Comparison of ENCODE assay signal across 11 cellular contexts in the genomic region with DNA sequence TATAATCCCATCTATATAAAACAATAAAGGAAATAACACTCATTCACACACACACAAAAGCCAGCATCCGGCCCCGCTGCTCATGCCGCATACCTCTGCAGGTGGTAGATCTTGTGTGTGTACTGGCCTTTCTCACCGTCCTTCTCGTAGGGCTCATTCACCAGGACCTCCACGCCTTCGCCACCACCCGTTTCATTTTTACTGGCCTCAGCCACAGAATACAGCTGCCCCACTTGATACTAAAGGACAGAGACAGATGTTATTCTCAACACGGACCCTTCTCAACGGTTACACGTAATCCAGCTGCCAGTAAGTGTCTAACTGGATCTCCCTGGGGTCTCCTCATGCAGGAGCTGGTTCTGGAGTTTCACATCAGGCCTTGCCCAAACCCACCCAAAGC.
"Had no signal": no experiment of that assay in that cellular context is flagged by ENCODE, and none has a peak within 500 bp of the region (broad histone marks: within the 10 kb centered on the region; RNA-seq: fewer than 3 reads in every experiment).

No MANE protein-coding gene starts in this region.

- H3K9me3 ChIP-seq: esophagus muscularis mucosa, testis had no signal

- H3K27ac ChIP-seq: esophagus muscularis mucosa, testis had no signal

- H3K9me3 Mint-ChIP-seq: activated naive CD8-positive, alpha-beta T cell treated with anti-CD3 and anti-CD28 coated beads, Interleukin-2, amount 10 ng/mL, durations not matched to agents 7 days and 5 days; natural killer cell treated with Interleukin-12 subunit alpha and Interleukin-12 subunit beta and Interleukin-15 and Interleukin-18, amount 100 ng/mL, for 72 hours; stimulated activated naive CD8-positive, alpha-beta T cell treated with anti-CD3 and anti-CD28 coated beads, Interleukin-15, amount 100 ng/mL, for 72 hours had no signal

- H3K4me1 ChIP-seq: testis had no signal

- ATAC-seq: stimulated activated naive CD8-positive, alpha-beta T cell treated with anti-CD3 and anti-CD28 coated beads, Interleukin-15, amount 100 ng/mL, for 72 hours had no signal

- H3K27ac Mint-ChIP-seq: activated naive CD8-positive, alpha-beta T cell treated with anti-CD3 and anti-CD28 coated beads, Interleukin-2, amount 10 ng/mL, durations not matched to agents 7 days and 5 days had no signal

- H3K4me3 ChIP-seq: esophagus muscularis mucosa, testis had no signal

- H3K27me3 ChIP-seq: esophagus muscularis mucosa, testis had no signal

- H3K4me3 Mint-ChIP-seq: activated naive CD8-positive, alpha-beta T cell treated with anti-CD3 and anti-CD28 coated beads, Interleukin-2, amount 10 ng/mL, durations not matched to agents 7 days and 5 days; natural killer cell treated with Interleukin-12 subunit alpha and Interleukin-12 subunit beta and Interleukin-15 and Interleukin-18, amount 100 ng/mL, for 72 hours; stimulated activated naive CD8-positive, alpha-beta T cell treated with anti-CD3 and anti-CD28 coated beads, Interleukin-15, amount 100 ng/mL, for 72 hours had no signal

- DNase-seq: activated gamma-delta T cell; activated naive CD8-positive, alpha-beta T cell treated with anti-CD3 and anti-CD28 coated beads, Interleukin-2, amount 10 ng/mL, durations not matched to agents 7 days and 5 days; activated T-cell treated with anti-CD3 and anti-CD28 coated beads, Interleukin-2, amount 50 U/mL, for 1 hour; anterior cingulate cortex; mesenchymal stem cell; stimulated activated CD4-positive, alpha-beta T cell treated with anti-CD3 and anti-CD28 coated beads, Interleukin-4, amount 100 ng/mL, for 1 hour; stimulated activated CD8-positive, alpha-beta memory T cell treated with anti-CD3 and anti-CD28 coated beads, Interleukin-4, amount 100 ng/mL, for 48 hours; stimulated activated naive CD8-positive, alpha-beta T cell treated with anti-CD3 and anti-CD28 coated beads, Interleukin-15, amount 100 ng/mL, for 72 hours; testis had no signal
